In the genomic region with DNA sequence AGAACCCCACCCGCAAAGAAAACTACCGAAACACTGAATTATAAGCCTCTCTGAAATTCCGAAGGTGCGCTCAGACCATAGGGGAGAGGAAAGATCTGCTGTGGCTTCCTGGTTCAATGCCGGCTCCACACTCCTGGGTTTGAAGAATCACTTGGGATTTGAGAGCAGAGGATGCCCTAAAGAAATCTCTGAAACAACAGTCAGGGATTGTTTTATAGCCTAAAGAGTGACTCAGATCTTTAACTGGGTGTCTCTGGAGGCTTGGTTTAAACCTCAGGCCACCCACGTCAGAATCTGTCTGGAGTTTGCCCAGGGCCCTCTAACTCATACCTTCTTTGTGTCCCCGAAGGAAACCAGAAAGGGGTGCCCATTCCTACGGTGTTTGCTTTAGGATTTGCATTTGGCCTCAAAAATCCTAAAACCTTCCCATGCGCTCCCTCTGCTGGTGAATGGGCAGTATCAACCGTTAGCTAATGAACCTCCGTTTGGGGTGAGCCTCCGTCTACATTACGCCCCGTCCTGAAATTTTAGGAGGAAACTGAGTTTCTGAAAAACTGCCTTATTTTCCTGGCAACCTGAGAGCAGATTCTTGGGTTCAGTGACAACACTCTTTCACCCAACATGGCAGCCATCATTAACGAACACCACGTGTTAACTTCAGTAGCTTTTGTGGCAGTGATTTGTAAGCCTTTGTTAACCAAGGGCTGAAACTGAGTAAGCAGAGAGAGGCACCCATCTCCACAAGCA, we compare ENCODE assay signal across 8 cellular contexts. TPM values are rescaled to one million over a fixed set of nuclear protein-coding genes. Genes with fewer than 3 reads are reported as not detected.
DNase-seq lines count a peak whose midpoint lies in the region; ATAC-seq, FAIRE-seq and TF ChIP-seq lines count a peak whose summit lies in the region.
"Not testable (repeated sequence)": the region's sequence is repeated elsewhere in the genome, so short reads cannot be mapped to it uniquely, and the experiment has no call there.
"Had no signal": no experiment of that assay in that cellular context is flagged by ENCODE, and none has a peak within 500 bp of the region (broad histone marks: within the 10 kb centered on the region; RNA-seq: fewer than 3 reads in every experiment).

No MANE protein-coding gene starts in this region.

- not testable (repeated sequence) for H4K20me1 ChIP-seq in OCI-LY3 (ENCODE audit: insufficient read depth, low read length); keratinocyte (ENCODE audit: control insufficient read depth, extremely low read depth, insufficient read depth, low read length)

- H3K4me3 ChIP-seq in OCI-LY3 (ENCODE audit: low read length) = peak overlapping the region; percentile 68
- H3K4me3 ChIP-seq in keratinocyte (ENCODE audit: control insufficient read depth in 2 of 3, extremely low read depth in 1 of 3, insufficient read depth in 2 of 3, low read depth in 1 of 3, low read length in 3 of 3) = peak overlapping the region in 1 of 3 experiments; percentile 32
- not testable (repeated sequence) for H3K4me3 ChIP-seq in gastrocnemius medialis

- H3K4me1 ChIP-seq in OCI-LY3 (ENCODE audit: low read length); gastrocnemius medialis: not testable (repeated sequence)
- peaks cover 14% of the 10 kb centered on the region for H3K4me1 ChIP-seq in keratinocyte (ENCODE audit: control insufficient read depth, extremely low read depth, insufficient read depth, low read length)

- intact Hi-C loops in gastrocnemius medialis (cut with DNase I; ENCODE audit: low total_unique reads) = loop anchor here (2.0 to 5.0 kb wide), 2 partner anchors 110 to 168 kb away; no protein-coding TSS in a partner anchor

- not testable (repeated sequence) for H3K9me1 ChIP-seq in keratinocyte (ENCODE audit: control insufficient read depth, extremely low read depth, insufficient read depth, low read length)

- ATAC-seq in HG03354 (IDR thresholded peaks at IDR 0.05; ENCODE audit: poor library complexity, severe bottlenecking, unreplicated experiment) (peak; percentile 79), gastrocnemius medialis (peak in 1 of 2 donors; percentile 56)

- H3K4me2 ChIP-seq in OCI-LY3 (ENCODE audit: low read length) = peak overlapping the region; percentile 66
- H3K4me2 ChIP-seq in keratinocyte (ENCODE audit: control insufficient read depth, extremely low read depth, insufficient read depth, low read depth, low read length) = peak overlapping the region; percentile 58

- dilution Hi-C loops in keratinocyte (cut with MboI; ENCODE audit: extremely low pct_ligation_motif_present, low sequenced_read_pairs) = not testable (repeated sequence)

- H3K9me3 ChIP-seq in OCI-LY3 (ENCODE audit: insufficient read depth, low read length); keratinocyte (ENCODE audit: control insufficient read depth, low read depth, low read length); gastrocnemius medialis: not testable (repeated sequence)

- peak; percentile 99 for FAIRE-seq in keratinocyte (lab: Jason Lieb, UNC)

- H2AFZ ChIP-seq in OCI-LY3 (ENCODE audit: low read depth, low read length) (peak overlapping the region; percentile 89), keratinocyte (ENCODE audit: control insufficient read depth, low read length) (peak overlapping the region; percentile 72)

- in situ Hi-C loops in gastrocnemius medialis (cut with MboI; ENCODE audit: low sequenced_read_pairs in 4 of 4) = loop anchor here in 2 of 4 donors (10.0 to 25.0 kb wide), 2 partner anchors 150 to 168 kb away; no protein-coding TSS in a partner anchor

- peak; percentile 76 for DNase-seq in activated CD8-positive, alpha-beta memory T cell treated with anti-CD3 and anti-CD28 coated beads for 24 hours
- DNase-seq in dedifferentiated amniotic fluid mesenchymal stem cell (ENCODE audit: extremely low spot score) = peak; percentile 45
- peak; percentile 19 for DNase-seq in keratinocyte (ENCODE audit: low read depth, low spot score)
- DNase-seq in gastrocnemius medialis = not testable (repeated sequence)

- not testable (repeated sequence) for H3K27ac ChIP-seq in OCI-LY3 (ENCODE audit: low read length); gastrocnemius medialis
- peak overlapping the region; percentile 77 for H3K27ac ChIP-seq in keratinocyte (ENCODE audit: control insufficient read depth, insufficient read depth, low read length)

- H3K79me2 ChIP-seq in OCI-LY3 (ENCODE audit: low read length); keratinocyte (ENCODE audit: control insufficient read depth, insufficient read depth, low read length): not testable (repeated sequence)

- TF ChIP-seq POLR2A in gastrocnemius medialis (IDR thresholded peaks at IDR 0.05) = not testable (repeated sequence)

- not testable (repeated sequence) for H3K27me3 ChIP-seq in OCI-LY3 (ENCODE audit: low read depth, low read length); keratinocyte (ENCODE audit: control insufficient read depth, extremely low read depth, insufficient read depth, low read length); gastrocnemius medialis

- TF ChIP-seq CTCF in GM12873 (IDR thresholded peaks at IDR 0.05; ENCODE audit: insufficient read depth, low read depth, low read length, missing control alignments) (peak; percentile 69), OCI-LY3 (IDR thresholded peaks at IDR 0.05; ENCODE audit: low read depth, low read length) (peak; percentile 50), keratinocyte (optimal IDR thresholded peaks at IDR 0.05 in 1 of 3, IDR thresholded peaks at IDR 0.05 in 1 of 3, conservative IDR thresholded peaks at IDR 0.05 in 1 of 3; ENCODE audit: extremely low read depth in 1 of 3, insufficient read depth in 2 of 3, low read length in 3 of 3) (peak in 2 of 3 experiments; percentile 40 to 56), gastrocnemius medialis (IDR thresholded peaks at IDR 0.05 in 4 of 5, conservative IDR thresholded peaks at IDR 0.05 in 1 of 5) (peak; percentile 42 to 69 (median 59))

- peak overlapping the region; percentile 37 for H3K9ac ChIP-seq in OCI-LY3 (ENCODE audit: low read length)
- peak overlapping the region; percentile 56 for H3K9ac ChIP-seq in keratinocyte (ENCODE audit: control insufficient read depth, extremely low read depth, insufficient read depth, low read length)

- H3K36me3 ChIP-seq in OCI-LY3 (replicated peaks; ENCODE audit: low read depth, low read length); keratinocyte (ENCODE audit: control insufficient read depth in 2 of 2, extremely low read depth in 1 of 2, insufficient read depth in 2 of 2, low read length in 2 of 2); gastrocnemius medialis: not testable (repeated sequence)

RNA-seq across cellular contexts. Expression of gene GYG2, which starts 16.4 kb away (rescaled TPM):
- 0.05 to 0.08 TPM in 2 of 3 replicates, not detected in the other for polyA plus RNA-seq in keratinocyte
- polyA plus RNA-seq in keratinocyte (2011; ENCODE audit: low read depth) = not detected
- 0.07 TPM in 1 of 2 replicates, not detected in the other for polyA plus RNA-seq in keratinocyte (2011; cell fraction: cytosol; rRNA removed)
- polyA plus RNA-seq in keratinocyte (2011; cell fraction: nucleus; rRNA removed) = not detected in 2 replicates
- not detected in 2 replicates for polyA plus RNA-seq in keratinocyte (2012; ENCODE audit: low replicate concordance)
- polyA minus RNA-seq in keratinocyte = 0.10 to 0.54 TPM (median 0.10 TPM) in 3 replicates
- polyA minus RNA-seq in keratinocyte (2011; cell fraction: cytosol; rRNA and poly(A)+ RNA removed) = not detected
- not detected in 2 replicates for polyA minus RNA-seq in keratinocyte (2011; cell fraction: nucleus; rRNA and poly(A)+ RNA removed)
- under 1 TPM in 2 of 4 donors, not detected in 2; 0.67 to 0.92 TPM for total RNA-seq in gastrocnemius medialis
- total RNA-seq: activated CD8-positive, alpha-beta memory T cell treated with anti-CD3 and anti-CD28 coated beads for 36 hours had no signal
